ENCODE assay signal across 10 cellular contexts in the genomic region with DNA sequence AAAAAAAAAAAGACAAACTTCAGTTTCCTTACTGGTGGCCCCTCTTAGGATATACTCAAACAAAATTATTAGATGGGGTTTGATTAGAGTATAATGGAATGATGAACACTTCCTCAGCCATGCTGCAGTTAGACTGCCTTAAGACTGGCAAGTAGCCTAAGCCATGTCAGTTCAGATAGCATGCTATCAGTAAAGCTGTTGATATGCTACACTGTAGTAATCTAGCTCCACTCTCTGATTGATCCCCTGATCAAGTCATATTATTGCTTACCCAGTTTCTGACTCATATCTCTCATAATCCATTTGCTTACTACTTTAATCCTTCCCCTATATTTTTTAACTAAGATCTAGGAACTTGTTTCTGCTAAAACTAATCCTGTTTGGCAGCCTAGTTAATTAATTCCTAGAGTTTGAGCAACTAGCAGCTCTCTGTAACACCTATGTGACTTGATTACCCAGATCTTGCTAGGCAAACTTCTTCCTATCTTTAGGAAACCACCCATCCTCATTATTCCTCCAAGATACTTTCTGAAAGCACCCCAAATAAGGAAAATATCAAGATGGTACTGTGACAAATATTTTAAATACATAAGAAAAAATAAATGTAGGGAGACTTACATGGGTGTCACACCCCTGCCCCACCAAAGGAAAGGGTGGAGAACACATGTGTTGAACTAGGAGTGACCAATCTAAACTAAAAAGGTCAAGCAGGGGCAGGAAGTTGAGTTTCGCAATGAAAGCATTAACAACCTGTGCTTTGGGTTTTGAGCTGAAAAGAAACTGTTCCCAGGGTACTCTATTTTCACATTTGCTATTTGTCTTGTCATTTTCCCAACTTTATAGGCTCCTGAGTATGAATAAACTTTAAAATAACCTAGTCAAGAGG. TPM values are rescaled to one million over a fixed set of nuclear protein-coding genes. Genes with fewer than 3 reads are reported as not detected.
DNase-seq lines count a peak whose midpoint lies in the region; ATAC-seq and TF ChIP-seq lines count a peak whose summit lies in the region.
"Had no signal": no experiment of that assay in that cellular context is flagged by ENCODE, and none has a peak within 500 bp of the region (broad histone marks: within the 10 kb centered on the region; RNA-seq: fewer than 3 reads in every experiment).

No MANE protein-coding gene starts in this region.

- no peaks in the 10 kb centered on the region for H4K20me1 ChIP-seq in mammary epithelial cell (ENCODE audit: insufficient read depth, low read length)

- H3K79me1 ChIP-seq in mesenchymal stem cell (replicated peaks; ENCODE audit: low read length, poor library complexity, severe bottlenecking), result peaks cover 26% of the 10 kb centered on the region

- intact Hi-C loops in mammary epithelial cell (cut with micrococcal nuclease), result no loop called here

- H4K91ac ChIP-seq in mesenchymal stem cell (ENCODE audit: low read length), result no peak overlapping the region

- DNase-seq in AML-193 (lab: John Stamatoyannopoulos, UW) (peak; percentile 23 to 35), HT-29 (ENCODE audit: low spot score) (peak; percentile 83), mammary epithelial cell (peak; percentile 3), mesenchymal stem cell (peak; percentile 41), NCI-H446 (lab: John Stamatoyannopoulos, UW) (no peak), H7 (no peak), NCI-H2171 treated with DMSO at 0.1 percent for 48 hours (lab: John Stamatoyannopoulos, UW) (no peak)
- DNase-seq: activated naive CD4-positive, alpha-beta T cell treated with anti-CD3 and anti-CD28 coated beads for 36 hours; NCI-H2029 had no signal

- H3K4me1 ChIP-seq in mammary epithelial cell (ENCODE audit: insufficient read depth, low read length), result peaks cover 12% of the 10 kb centered on the region
- peaks cover 1% of the 10 kb centered on the region for H3K4me1 ChIP-seq in mesenchymal stem cell (ENCODE audit: control insufficient read depth, insufficient read depth, low read depth, low read length)

- H3K9me3 ChIP-seq in mammary epithelial cell (replicated peaks; ENCODE audit: insufficient read depth, low read length) (no peaks in the 10 kb centered on the region), mesenchymal stem cell (ENCODE audit: control insufficient read depth, low read length) (no peaks in the 10 kb centered on the region)

- H3K4me2 ChIP-seq in mammary epithelial cell (ENCODE audit: insufficient read depth, low read depth, low read length) (no peak overlapping the region), mesenchymal stem cell (ENCODE audit: low read length, poor library complexity, severe bottlenecking) (no peak overlapping the region)

- in situ Hi-C loops in mammary epithelial cell (cut with MboI; ENCODE audit: low sequenced_read_pairs in 2 of 2), result no loop called here

- H3K4ac ChIP-seq in mesenchymal stem cell (ENCODE audit: low read depth in 1 of 2, low read length in 2 of 2), result no peak overlapping the region

- H3K27me3 ChIP-seq in mammary epithelial cell (ENCODE audit: insufficient read depth, low read length) (no peaks in the 10 kb centered on the region), mesenchymal stem cell (ENCODE audit: control insufficient read depth in 1 of 2, insufficient read depth in 1 of 2, low read length in 2 of 2) (no peaks in the 10 kb centered on the region), H7 (ENCODE audit: control insufficient read depth, insufficient read depth, low read length) (no peaks in the 10 kb centered on the region)

- H3K27ac ChIP-seq in mammary epithelial cell (ENCODE audit: insufficient read depth, low read depth, low read length) (no peak overlapping the region), mesenchymal stem cell (ENCODE audit: low read length, poor library complexity, severe bottlenecking) (no peak overlapping the region)

- peaks cover 84% of the 10 kb centered on the region for H3K79me2 ChIP-seq in mammary epithelial cell (ENCODE audit: insufficient read depth, low read length)

- H3K4me3 ChIP-seq in mammary epithelial cell (replicated peaks in 1 of 3; ENCODE audit: insufficient read depth in 1 of 3, low read depth in 2 of 3, low read length in 3 of 3) (no peak overlapping the region), mesenchymal stem cell (ENCODE audit: insufficient read depth in 1 of 2, low read depth in 1 of 2, low read length in 2 of 2) (no peak overlapping the region), H7 (ENCODE audit: insufficient read depth, low read depth, low read length) (no peak overlapping the region)

- ATAC-seq in GM18498 (IDR thresholded peaks at IDR 0.05; ENCODE audit: unreplicated experiment), result no peak

- no peak for TF ChIP-seq CTCF in mammary epithelial cell (conservative IDR thresholded peaks at IDR 0.05 in 1 of 2, IDR thresholded peaks at IDR 0.05 in 1 of 2; ENCODE audit: extremely low read depth in 1 of 2, insufficient read depth in 1 of 2, low read depth in 1 of 2, low read length in 2 of 2)

- no peak overlapping the region for H3K14ac ChIP-seq in mesenchymal stem cell (ENCODE audit: low read length in 2 of 2)

- H2AK5ac ChIP-seq in mesenchymal stem cell (ENCODE audit: low read length, severe bottlenecking), result no peak overlapping the region

- no peak overlapping the region for H3K23ac ChIP-seq in mesenchymal stem cell (ENCODE audit: low read length in 2 of 2)

- H2BK12ac ChIP-seq in mesenchymal stem cell (ENCODE audit: low read length in 2 of 2), result no peak overlapping the region

- no TSS peak for BruUV-seq in mammary epithelial cell (replicated peaks; lab: Mats Ljungman, UMichigan)

- no peak overlapping the region for H2AFZ ChIP-seq in mammary epithelial cell (ENCODE audit: low read depth, low read length)
- H2AFZ ChIP-seq in mesenchymal stem cell (ENCODE audit: low read depth, low read length), result no peak overlapping the region

- WGBS in mammary epithelial cell (ENCODE audit: low coverage, missing lambda C conversion rate), result 100% methylated on average over 1 of the region's 1 CpG
- WGBS in mesenchymal stem cell, result 83% methylated on average over 1 of the region's 1 CpG

- H4K8ac ChIP-seq in mesenchymal stem cell (ENCODE audit: low read length), result no peak overlapping the region

- dilution Hi-C loops in mammary epithelial cell (cut with HindIII; ENCODE audit: low sequenced_read_pairs), result no loop called here

- CTCF ChIA-PET in mammary epithelial cell (lab: Charles Lee; ENCODE audit: low non-redundant PET), result no interaction called here

- no peak overlapping the region for H2BK5ac ChIP-seq in mesenchymal stem cell (ENCODE audit: low read depth, low read length, poor library complexity, severe bottlenecking)

- no peak overlapping the region for H2BK15ac ChIP-seq in mesenchymal stem cell (ENCODE audit: low read depth, poor library complexity, severe bottlenecking)

- H3K36me3 ChIP-seq in mammary epithelial cell (ENCODE audit: insufficient read depth, low read length) (peaks cover 4% of the 10 kb centered on the region), mesenchymal stem cell (ENCODE audit: control insufficient read depth in 1 of 2, insufficient read depth in 2 of 2, low read depth in 1 of 2, low read length in 2 of 2) (peaks cover 3 to 27% of the 10 kb centered on the region in 2 experiments), H7 (replicated peaks; ENCODE audit: control insufficient read depth, insufficient read depth, low read length) (peaks cover 2% of the 10 kb centered on the region)

- H3K9ac ChIP-seq in mammary epithelial cell (ENCODE audit: insufficient read depth, low read length), result no peak overlapping the region
- no peak overlapping the region for H3K9ac ChIP-seq in mesenchymal stem cell (ENCODE audit: low read length)

- no peak overlapping the region for H3K18ac ChIP-seq in mesenchymal stem cell (ENCODE audit: low read depth in 1 of 2, low read length in 2 of 2)

- H2BK120ac ChIP-seq in mesenchymal stem cell (ENCODE audit: low read depth, low read length), result no peak overlapping the region

RNA-seq across cellular contexts. Expression of gene PIK3C2A, which starts 43.2 kb away (rescaled TPM):
- 25.8 and 32.2 TPM in 2 replicates for total RNA-seq in HT-29 (2014; rRNA removed; shearing (Covaris generic))
- 10 to 100 TPM; 57.7 to 59.3 TPM for total RNA-seq in mammary epithelial cell
- polyA plus RNA-seq in mammary epithelial cell, result 20.1 TPM
- 31.6 TPM for polyA minus RNA-seq in mammary epithelial cell
- polyA plus RNA-seq in mesenchymal stem cell (2013, experiment 1 of 2), result 28.6 TPM
- 29.8 TPM for polyA plus RNA-seq in mesenchymal stem cell (2013, experiment 2 of 2)
- 29.0 and 65.8 TPM in 2 replicates for total RNA-seq in H7 (2014; rRNA removed; shearing (Covaris generic))

Comparison
In these comparisons a context has a peak if more than half of its experiments do, and no peak if none do; other contexts are left out.
1. DNase-seq: peak in AML-193 (2 of 2), HT-29 (single experiment), mammary epithelial cell (single experiment) and mesenchymal stem cell (single experiment); none in NCI-H446 (0 of 2), H7 (single experiment) and NCI-H2171 treated with DMSO at 0.1 percent for 48 hours (single experiment).